ENCODE assay signal across 30 cellular contexts in the genomic region with DNA sequence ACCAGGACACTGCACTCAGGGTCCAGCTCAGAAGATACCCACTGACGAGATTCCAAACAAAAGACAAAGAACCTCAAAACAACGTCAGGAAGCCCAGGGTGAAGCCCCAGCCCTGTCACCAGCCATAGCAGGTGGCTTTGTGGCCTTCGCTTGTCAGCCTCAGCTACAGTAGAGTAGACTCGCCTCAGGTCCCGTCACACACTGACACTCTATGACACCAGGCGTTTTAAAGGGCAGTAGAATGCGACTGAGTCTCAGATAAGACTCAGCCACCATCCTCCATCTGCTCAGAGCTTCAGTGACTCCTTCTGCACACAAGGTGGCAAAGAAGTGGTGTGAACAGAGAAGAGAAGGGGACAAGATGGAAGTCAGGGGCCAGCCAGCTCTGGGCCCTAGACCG. TPM values are rescaled to one million over a fixed set of nuclear protein-coding genes. Genes with fewer than 3 reads are reported as not detected.
A peak's percentile ranks its signal among the peaks of the same experiment; 100 is the strongest.
DNase-seq lines count a peak whose midpoint lies in the region; ATAC-seq, FAIRE-seq and TF ChIP-seq lines count a peak whose summit lies in the region.
"Had no signal": no experiment of that assay in that cellular context is flagged by ENCODE, and none has a peak within 500 bp of the region (broad histone marks: within the 10 kb centered on the region; RNA-seq: fewer than 3 reads in every experiment).

No MANE protein-coding gene starts in this region.

- no peak overlapping the region for H2AK5ac ChIP-seq in H1 (ENCODE audit: low read depth, low read length)

- no peak for FAIRE-seq in H1 (lab: Jason Lieb, UNC)
- FAIRE-seq: A549, GM12878, islet of Langerhans, small intestine had no signal

- H3K56ac ChIP-seq in H1 (replicated peaks; ENCODE audit: insufficient read length, low read depth, low read length), result no peak overlapping the region

- no peak overlapping the region for H3K27ac ChIP-seq in BLaER1 treated with 17β-estradiol and CSF1 and Interleukin-3, amounts not matched to agents 10 nM and 100 nM
- H3K27ac ChIP-seq in H1 (ENCODE audit: low read depth, low read length) (no peak overlapping the region), right atrium auricular region (peak overlapping the region; percentile 80 to 90), sigmoid colon (peak overlapping the region; percentile 70 to 84 (median 76))
- H3K27ac ChIP-seq: A549, left lung, suprapubic skin had no signal

- H2BK15ac ChIP-seq in H1 (ENCODE audit: low read length), result no peak overlapping the region

- no peak overlapping the region for H2BK12ac ChIP-seq in H1 (ENCODE audit: low read depth, low read length)

- TF ChIP-seq POLR2A in H1 (IDR thresholded peaks at IDR 0.05; ENCODE audit: control extremely low read depth in 1 of 2, low read depth in 2 of 2, low read length in 2 of 2), result no peak
- TF ChIP-seq POLR2A in sigmoid colon (IDR thresholded peaks at IDR 0.05), result no peak

- no peak for TF ChIP-seq RAD21 in H1 (IDR thresholded peaks at IDR 0.05 in 1 of 2, conservative IDR thresholded peaks at IDR 0.05 in 1 of 2; ENCODE audit: low read depth in 2 of 2, low read length in 2 of 2)

- no peak overlapping the region for H3K4ac ChIP-seq in H1 (replicated peaks; ENCODE audit: insufficient read length, low read depth, low read length)

- no peak overlapping the region for H2BK20ac ChIP-seq in H1 (ENCODE audit: low read length)

- H4K8ac ChIP-seq in H1 (ENCODE audit: extremely low read depth, insufficient read depth, low read length), result no peak overlapping the region

- no peak for TF ChIP-seq EP300 in H1 (IDR thresholded peaks at IDR 0.05; ENCODE audit: borderline replicate concordance in 1 of 2, low read depth in 2 of 2, low read length in 2 of 2)
- no peak for TF ChIP-seq EP300 in sigmoid colon (IDR thresholded peaks at IDR 0.05)

- H3K36me3 ChIP-seq in BLaER1 treated with 17β-estradiol and CSF1 and Interleukin-3, amounts not matched to agents 10 nM and 100 nM, result no peaks in the 10 kb centered on the region
- peaks cover 0 to 7% (median under 1%) of the 10 kb centered on the region in 4 experiments; a peak in 2 of 8 replicates for H3K36me3 ChIP-seq in H1 (ENCODE audit: control insufficient read depth in 2 of 4, insufficient read depth in 4 of 4, low read length in 3 of 4)
- no peaks in the 10 kb centered on the region for H3K36me3 ChIP-seq in right atrium auricular region
- no peaks in the 10 kb centered on the region for H3K36me3 ChIP-seq in sigmoid colon
- H3K36me3 ChIP-seq: left lung, Peyer's patch, suprapubic skin had no signal

- DNase-seq in H1 (ENCODE audit: low read depth in 1 of 2, low spot score in 2 of 2) (no peak), right atrium auricular region (ENCODE audit: low spot score) (no peak), sigmoid colon (no peak), inferior parietal cortex (ENCODE audit: extremely low spot score) (no peak)
- no peak for DNase-seq in activated naive CD4-positive, alpha-beta T cell treated with Interleukin-2 at 50 U/mL for 16 hours
- no peak for DNase-seq in central memory CD4-positive, alpha-beta T cell
- DNase-seq: activated CD4-positive, alpha-beta memory T cell treated with anti-CD3 and anti-CD28 coated beads, Interleukin-2, amount 10 ng/mL, durations not matched to agents 7 days and 5 days; activated CD8-positive, alpha-beta memory T cell treated with anti-CD3 and anti-CD28 coated beads, Interleukin-2, amount 50 U/mL, for 4 hours; activated naive CD4-positive, alpha-beta T cell; CD8-positive, alpha-beta memory T cell; dermis blood vessel endothelial cell; DMS 273 treated with DMSO at 0.1 percent for 48 hours; left lung; mesendoderm; NCI-H146; nucleus accumbens; Peyer's patch; SIG-M5; small intestine; stimulated activated naive B cell treated with anti-CD40 and anti-IgM and Interleukin-4, amounts not matched to agents 10 μg/mL and 1 μg/mL and 100 μg/mL, for 72 hours had no signal

- H4K5ac ChIP-seq in H1 (ENCODE audit: insufficient read length, low read depth, low read length), result no peak overlapping the region

- H3K23me2 ChIP-seq in H1 (ENCODE audit: low read depth, low read length), result peaks cover 2% of the 10 kb centered on the region; the same call in 1 of the 2 replicates

- intact Hi-C loops in sigmoid colon (cut with DNase I), result no loop called here

- peaks cover 67 to 99% of the 10 kb centered on the region in 2 experiments for H3K79me2 ChIP-seq in H1 (ENCODE audit: control insufficient read depth in 1 of 2, insufficient read depth in 2 of 2, low read length in 2 of 2)

- no peaks in the 10 kb centered on the region for H3K27me3 ChIP-seq in BLaER1 treated with 17β-estradiol and CSF1 and Interleukin-3, amounts not matched to agents 10 nM and 100 nM
- no peaks in the 10 kb centered on the region for H3K27me3 ChIP-seq in H1 (replicated peaks in 1 of 4; ENCODE audit: control insufficient read depth in 3 of 4, extremely low read depth in 1 of 4, insufficient read depth in 3 of 4, low read length in 3 of 4)
- H3K27me3 ChIP-seq in right atrium auricular region, result no peaks in the 10 kb centered on the region
- H3K27me3 ChIP-seq in sigmoid colon, result no peaks in the 10 kb centered on the region
- H3K27me3 ChIP-seq: left lung, Peyer's patch, suprapubic skin had no signal

- H2AFZ ChIP-seq in H1 (ENCODE audit: low read length), result no peak overlapping the region

- H3K79me1 ChIP-seq in H1 (ENCODE audit: low read depth, low read length), result peaks cover 23% of the 10 kb centered on the region

- no peak overlapping the region for H3K18ac ChIP-seq in H1 (ENCODE audit: extremely low read depth, low read length)

- CTCF ChIA-PET in H1 (lab: Charles Lee; ENCODE audit: partially characterized antibody), result interaction anchor here (0.6 to 46.3 kb wide), 10 partner anchors 9 to 49 kb away, joined by 3 to 883 read pairs (median 5); no protein-coding TSS in a partner anchor

- peak overlapping the region in 8 of 11 experiments; percentile 49 to 80 (median 70); a peak in 14 of 22 replicates for H3K4me2 ChIP-seq in BLaER1 treated with 17β-estradiol and CSF1 and Interleukin-3, amounts not matched to agents 10 nM and 100 nM
- no peak overlapping the region; a peak in 1 of 4 replicates for H3K4me2 ChIP-seq in H1 (ENCODE audit: insufficient read depth in 1 of 2, low read depth in 2 of 2, low read length in 2 of 2)
- H3K4me2 ChIP-seq: A549 had no signal

- 89% methylated on average over 8 of the region's 8 CpGs; no CpG with 5 or more reads in 1 of the 2 experiments for WGBS in H1 (ENCODE audit: extremely low coverage in 1 of 2, insufficient coverage in 1 of 2, insufficient read length in 1 of 2, insufficient replicate concordance in 2 of 2, low coverage in 1 of 2, low lambda C conversion rate in 2 of 2, missing lambda C conversion rate in 1 of 2), 2 experiments
- 94 to 95% methylated on average over 8 of the region's 8 CpGs for WGBS in sigmoid colon, 2 donors

- POLR2A ChIA-PET in H1 (lab: Charles Lee; ENCODE audit: partially characterized antibody), result interaction anchor here (0.7 to 6.1 kb wide), 14 partner anchors 9 to 61 kb away, joined by 3 to 51 read pairs (median 6); partner anchors contain the start of gene RBPMS2

- no peak for ATAC-seq in HG03432 (IDR thresholded peaks at IDR 0.05; ENCODE audit: unreplicated experiment)
- ATAC-seq: A549; GM12878; left lung; stimulated activated naive B cell treated with anti-CD40 and anti-IgM and Interleukin-4, amounts not matched to agents 10 μg/mL and 1 μg/mL and 100 μg/mL, for 72 hours had no signal

- H2BK5ac ChIP-seq in H1 (ENCODE audit: low read depth, low read length), result peak overlapping the region; percentile 20; the same call in 1 of the 2 replicates

- no peak overlapping the region for H2BK120ac ChIP-seq in H1 (replicated peaks; ENCODE audit: low read depth, low read length)

- no peak overlapping the region for H3K14ac ChIP-seq in H1 (ENCODE audit: insufficient read length)

- no peaks in the 10 kb centered on the region for H4K20me1 ChIP-seq in BLaER1 treated with 17β-estradiol and CSF1 and Interleukin-3, amounts not matched to agents 10 nM and 100 nM
- H4K20me1 ChIP-seq in H1 (replicated peaks in 1 of 2; ENCODE audit: control insufficient read depth in 1 of 2, insufficient read depth in 2 of 2, low read length in 2 of 2), result peaks cover 38 to 50% of the 10 kb centered on the region in 2 experiments

- H4K91ac ChIP-seq in H1 (replicated peaks; ENCODE audit: insufficient read length, low read length), result no peak overlapping the region

- peaks cover 0 to 73% (median 41%) of the 10 kb centered on the region in 10 experiments; a peak in 16 of 20 replicates for H3K4me1 ChIP-seq in BLaER1 treated with 17β-estradiol and CSF1 and Interleukin-3, amounts not matched to agents 10 nM and 100 nM
- peaks cover 0 to 31% (median 14%) of the 10 kb centered on the region in 4 experiments; a peak in 5 of 7 replicates for H3K4me1 ChIP-seq in H1 (replicated peaks in 1 of 4; ENCODE audit: control insufficient read depth in 3 of 4, insufficient read depth in 4 of 4, low read length in 3 of 4)
- H3K4me1 ChIP-seq in right atrium auricular region, result peaks cover 0 to 72% of the 10 kb centered on the region in 2 donors
- peaks cover 0 to 86% (median 80%) of the 10 kb centered on the region in 4 donors for H3K4me1 ChIP-seq in sigmoid colon
- H3K4me1 ChIP-seq: A549, left lung, Peyer's patch, suprapubic skin had no signal

- TF ChIP-seq CTCF in H1 (IDR thresholded peaks at IDR 0.05; ENCODE audit: control extremely low read depth in 1 of 3, insufficient read depth in 1 of 3, low read depth in 1 of 3, low read length in 3 of 3) (no peak), right atrium auricular region (IDR thresholded peaks at IDR 0.05) (no peak), sigmoid colon (IDR thresholded peaks at IDR 0.05) (no peak)

- H3K4me3 ChIP-seq in BLaER1 treated with 17β-estradiol and CSF1 and Interleukin-3, amounts not matched to agents 10 nM and 100 nM, result no peak overlapping the region
- H3K4me3 ChIP-seq in H1 (ENCODE audit: extremely low read depth in 1 of 4, insufficient read depth in 2 of 4, low read depth in 3 of 4, low read length in 4 of 4) (no peak overlapping the region), right atrium auricular region (no peak overlapping the region), sigmoid colon (no peak overlapping the region)
- H3K4me3 ChIP-seq: A549, GM12878, left lung, Peyer's patch, suprapubic skin had no signal

- H3K9me3 ChIP-seq in BLaER1 treated with 17β-estradiol and CSF1 and Interleukin-3, amounts not matched to agents 10 nM and 100 nM (replicated peaks in 1 of 11), result no peaks in the 10 kb centered on the region
- H3K9me3 ChIP-seq in H1 (ENCODE audit: insufficient read depth in 2 of 2, low read depth in 1 of 2, low read length in 1 of 2) (no peaks in the 10 kb centered on the region), right atrium auricular region (no peaks in the 10 kb centered on the region), sigmoid colon (no peaks in the 10 kb centered on the region)
- H3K9me3 ChIP-seq: A549, left lung, Peyer's patch, suprapubic skin had no signal

- H3K9ac ChIP-seq in BLaER1 treated with 17β-estradiol and CSF1 and Interleukin-3, amounts not matched to agents 10 nM and 100 nM, result no peak overlapping the region
- no peak overlapping the region for H3K9ac ChIP-seq in H1 (replicated peaks in 1 of 4; ENCODE audit: extremely low read depth in 1 of 4, low read depth in 3 of 4, low read length in 3 of 4)

- H3K23ac ChIP-seq in H1 (ENCODE audit: insufficient read length), result no peak overlapping the region

RNA-seq across cellular contexts. Expression of gene RBPMS2, which starts 12.8 kb away (rescaled TPM):
- total RNA-seq in H1 (2021; fragmentation: NEBNext Ultra II Directional; extraction: Animal tissue kit (Norgen Biotek cat#: 25700)), result 238 and 243 TPM in 2 replicates
- polyA plus RNA-seq in H1 (2011; rRNA removed), result 55.8 and 104 TPM in 2 replicates
- polyA plus RNA-seq in H1 (2011; cell fraction: cytosol; rRNA removed), result 31.2 TPM
- 88.9 TPM for polyA plus RNA-seq in H1 (2011; cell fraction: nucleus; rRNA removed)
- polyA plus RNA-seq in H1 (2012, experiment 1 of 2), result 145 to 173 TPM (median 167 TPM) in 4 replicates
- polyA plus RNA-seq in H1 (2012, experiment 2 of 2), result 212 TPM
- polyA plus RNA-seq in H1 (2013, experiment 1 of 2), result 218 TPM
- 220 TPM for polyA plus RNA-seq in H1 (2013, experiment 2 of 2)
- 28.4 and 38.8 TPM in 2 replicates for polyA minus RNA-seq in H1 (2011; rRNA and poly(A)+ RNA removed)
- 90.8 TPM for polyA minus RNA-seq in H1 (2011; cell fraction: cytosol; rRNA and poly(A)+ RNA removed)
- polyA minus RNA-seq in H1 (2011; cell fraction: nucleus; rRNA and poly(A)+ RNA removed), result 44.7 TPM
- total RNA-seq in right atrium auricular region, result 10 to 100 TPM; 84.2 to 85.0 TPM
- 10 to 100 TPM; 22.1 to 58.2 (median 23.6) TPM for total RNA-seq in sigmoid colon
- polyA plus RNA-seq in sigmoid colon, result 1 to 10 TPM in 2 of 3 donors, under 1 TPM in 1; 0.69 to 7.3 (median 4.8) TPM
- total RNA-seq: activated CD4-positive, alpha-beta memory T cell treated with anti-CD3 and anti-CD28 coated beads, Interleukin-2, amount 10 ng/mL, durations not matched to agents 7 days and 5 days; CD8-positive, alpha-beta memory T cell; dermis blood vessel endothelial cell; fibroblast of lung; HT-29; myocyte; T-helper 2 cell treated with Interferon-gamma antibody and Interleukin-4, amounts not matched to agents 100 ng/mL and 5 ng/mL, for 36 hours had no signal
- polyA plus RNA-seq: CD8-positive, alpha-beta memory T cell had no signal

Comparison
In these comparisons a context has a peak if more than half of its experiments do, and no peak if none do; other contexts are left out.
1. H3K27ac ChIP-seq: peak in right atrium auricular region (2 of 2) and sigmoid colon (4 of 4); none in BLaER1 treated with 17β-estradiol and CSF1 and Interleukin-3, amounts not matched to agents 10 nM and 100 nM (0 of 11) and H1 (single experiment).
2. H3K4me2 ChIP-seq: peak in BLaER1 treated with 17β-estradiol and CSF1 and Interleukin-3, amounts not matched to agents 10 nM and 100 nM (8 of 11); none in H1 (0 of 2).